Comparison of ENCODE assay signal across 17 cellular contexts in genomic region chr3:59535791-59536221, GRCh38.
A peak's percentile ranks its signal among the peaks of the same experiment; 100 is the strongest.
DNase-seq lines count a peak whose midpoint lies in the region; ATAC-seq and TF ChIP-seq lines count a peak whose summit lies in the region.
"Had no signal": no experiment of that assay in that cellular context is flagged by ENCODE, and none has a peak within 500 bp of the region (broad histone marks: within the 10 kb centered on the region; RNA-seq: fewer than 3 reads in every experiment).

No MANE protein-coding gene starts in this region.

- no peaks in the 10 kb centered on the region for H3K36me3 Mint-ChIP-seq in glutamatergic neuron (ENCODE audit: unreplicated experiment)
- H3K36me3 Mint-ChIP-seq in activated naive CD8-positive, alpha-beta T cell treated with anti-CD3 and anti-CD28 coated beads, Interleukin-2, amount 50 U/mL, for 24 hours (ENCODE audit: low read depth) = no peaks in the 10 kb centered on the region
- H3K36me3 Mint-ChIP-seq: CD4-positive, CD25-positive, alpha-beta regulatory T cell; natural killer cell treated with Interleukin-12 subunit alpha and Interleukin-12 subunit beta and Interleukin-15 and Interleukin-18, amount 100 ng/mL, for 72 hours had no signal

- no peak overlapping the region for H3K18ac ChIP-seq in mesenchymal stem cell (ENCODE audit: low read depth in 1 of 2, low read length in 2 of 2)

- TF ChIP-seq CTCF in BJ (IDR thresholded peaks at IDR 0.05; ENCODE audit: insufficient read depth, low read depth, low read length) (no peak), epithelial cell of esophagus (IDR thresholded peaks at IDR 0.05; ENCODE audit: insufficient read depth, low read depth, low read length, missing control alignments) (no peak), glutamatergic neuron (IDR thresholded peaks at IDR 0.05; ENCODE audit: partially characterized antibody, unreplicated experiment) (no peak)

- H3K4me3 Mint-ChIP-seq in glutamatergic neuron (ENCODE audit: unreplicated experiment) = no peak overlapping the region
- no peak overlapping the region for H3K4me3 Mint-ChIP-seq in activated naive CD8-positive, alpha-beta T cell treated with anti-CD3 and anti-CD28 coated beads, Interleukin-2, amount 50 U/mL, for 24 hours
- H3K4me3 Mint-ChIP-seq: activated CD8-positive, alpha-beta T cell treated with anti-CD3 and anti-CD28 coated beads for 36 hours; CD4-positive, CD25-positive, alpha-beta regulatory T cell; GM23338; natural killer cell treated with Interleukin-12 subunit alpha and Interleukin-12 subunit beta and Interleukin-15 and Interleukin-18, amount 100 ng/mL, for 72 hours had no signal

- no peak overlapping the region for H3K4ac ChIP-seq in mesenchymal stem cell (ENCODE audit: low read depth in 1 of 2, low read length in 2 of 2)

- H3K27me3 ChIP-seq in BJ (ENCODE audit: control insufficient read depth, insufficient read depth, low read length) = no peaks in the 10 kb centered on the region
- H3K27me3 ChIP-seq in MG63 = no peaks in the 10 kb centered on the region
- no peaks in the 10 kb centered on the region for H3K27me3 ChIP-seq in mesenchymal stem cell (ENCODE audit: control insufficient read depth in 1 of 2, insufficient read depth in 1 of 2, low read length in 2 of 2)

- H3K79me1 ChIP-seq in mesenchymal stem cell (replicated peaks; ENCODE audit: low read length, poor library complexity, severe bottlenecking) = no peaks in the 10 kb centered on the region

- CTCF ChIA-PET in BJ (lab: Yijun Ruan, JAX) = interaction anchor here (0.9 to 1.3 kb wide), 3 partner anchors 24 to 282 kb away, joined by 3 to 4 read pairs (median 3); no protein-coding TSS in a partner anchor

- H3K27me3 Mint-ChIP-seq in glutamatergic neuron (ENCODE audit: unreplicated experiment) = no peaks in the 10 kb centered on the region
- no peaks in the 10 kb centered on the region for H3K27me3 Mint-ChIP-seq in activated naive CD8-positive, alpha-beta T cell treated with anti-CD3 and anti-CD28 coated beads, Interleukin-2, amount 50 U/mL, for 24 hours
- H3K27me3 Mint-ChIP-seq: activated CD8-positive, alpha-beta T cell treated with anti-CD3 and anti-CD28 coated beads for 36 hours; CD4-positive, CD25-positive, alpha-beta regulatory T cell had no signal

- H3K4me1 ChIP-seq in mesenchymal stem cell (ENCODE audit: control insufficient read depth, insufficient read depth, low read depth, low read length) = peaks cover 1% of the 10 kb centered on the region

- H2BK120ac ChIP-seq in mesenchymal stem cell (ENCODE audit: low read depth, low read length) = no peak overlapping the region

- H3K9me3 ChIP-seq in MG63 = no peaks in the 10 kb centered on the region
- H3K9me3 ChIP-seq in mesenchymal stem cell (ENCODE audit: control insufficient read depth, low read length) = no peaks in the 10 kb centered on the region

- no peak overlapping the region for H3K4me3 ChIP-seq in BJ (ENCODE audit: low read depth, low read length)
- H3K4me3 ChIP-seq in MG63 = no peak overlapping the region
- H3K4me3 ChIP-seq in epithelial cell of esophagus (ENCODE audit: low read length) = no peak overlapping the region
- H3K4me3 ChIP-seq in mesenchymal stem cell (ENCODE audit: insufficient read depth in 1 of 2, low read depth in 1 of 2, low read length in 2 of 2) = no peak overlapping the region
- H3K4me3 ChIP-seq: GM23338, PC-9 had no signal

- no peak overlapping the region for H2AK5ac ChIP-seq in mesenchymal stem cell (ENCODE audit: low read length, severe bottlenecking)

- peaks cover 29% of the 10 kb centered on the region for H3K4me1 Mint-ChIP-seq in glutamatergic neuron (ENCODE audit: low read depth, unreplicated experiment)
- peaks cover 5% of the 10 kb centered on the region for H3K4me1 Mint-ChIP-seq in activated naive CD8-positive, alpha-beta T cell treated with anti-CD3 and anti-CD28 coated beads, Interleukin-2, amount 50 U/mL, for 24 hours

- no peak overlapping the region for H4K91ac ChIP-seq in mesenchymal stem cell (ENCODE audit: low read length)

- H3K36me3 ChIP-seq in BJ (ENCODE audit: control insufficient read depth, insufficient read depth, low read length) = no peaks in the 10 kb centered on the region
- no peaks in the 10 kb centered on the region for H3K36me3 ChIP-seq in MG63
- no peaks in the 10 kb centered on the region for H3K36me3 ChIP-seq in mesenchymal stem cell (ENCODE audit: control insufficient read depth in 1 of 2, insufficient read depth in 2 of 2, low read depth in 1 of 2, low read length in 2 of 2)

- H3K9ac ChIP-seq in mesenchymal stem cell (ENCODE audit: low read length) = peak overlapping the region; percentile 20

- H3K23ac ChIP-seq in mesenchymal stem cell (ENCODE audit: low read length in 2 of 2) = no peak overlapping the region

- in situ Hi-C loops in ACHN (cut with HindIII; ENCODE audit: low pct_ligation_motif_present, low pct_unique_long_range_greater_than_20kb, low sequenced_read_pairs) = no loop called here

- H3K27ac Mint-ChIP-seq in glutamatergic neuron (ENCODE audit: unreplicated experiment) = no peak overlapping the region
- H3K27ac Mint-ChIP-seq in activated naive CD8-positive, alpha-beta T cell treated with anti-CD3 and anti-CD28 coated beads, Interleukin-2, amount 50 U/mL, for 24 hours = no peak overlapping the region
- H3K27ac Mint-ChIP-seq: activated CD8-positive, alpha-beta T cell treated with anti-CD3 and anti-CD28 coated beads for 36 hours; GM23338; natural killer cell treated with Interleukin-12 subunit alpha and Interleukin-12 subunit beta and Interleukin-15 and Interleukin-18, amount 100 ng/mL, for 72 hours had no signal

- peak overlapping the region; percentile 39 for H3K27ac ChIP-seq in mesenchymal stem cell (ENCODE audit: low read length, poor library complexity, severe bottlenecking)
- H3K27ac ChIP-seq: PC-9, VCaP had no signal

- peak; percentile 60 for DNase-seq in BJ (ENCODE audit: low read depth)
- DNase-seq in MG63 = peak; percentile 41
- peak; percentile 23 for DNase-seq in epithelial cell of esophagus (ENCODE audit: low read depth)
- DNase-seq in mesenchymal stem cell = peak; percentile 26
- DNase-seq in glutamatergic neuron = no peak
- DNase-seq in ACHN = no peak
- no peak for DNase-seq in activated naive CD8-positive, alpha-beta T cell treated with anti-CD3 and anti-CD28 coated beads, Interleukin-2, amount 50 U/mL, for 24 hours
- no peak for DNase-seq in activated effector memory CD4-positive, alpha-beta T cell treated with anti-CD3 and anti-CD28 coated beads, Interleukin-2, amount 50 U/mL, for 16 hours
- DNase-seq: activated CD8-positive, alpha-beta T cell treated with anti-CD3 and anti-CD28 coated beads for 36 hours; amygdala; CD4-positive, CD25-positive, alpha-beta regulatory T cell; erythroblast; NCI-H2081; PC-9 had no signal

- H3K9me3 Mint-ChIP-seq in glutamatergic neuron (ENCODE audit: unreplicated experiment) = peaks cover 2% of the 10 kb centered on the region
- H3K9me3 Mint-ChIP-seq in activated naive CD8-positive, alpha-beta T cell treated with anti-CD3 and anti-CD28 coated beads, Interleukin-2, amount 50 U/mL, for 24 hours = no peaks in the 10 kb centered on the region
- H3K9me3 Mint-ChIP-seq: activated CD8-positive, alpha-beta T cell treated with anti-CD3 and anti-CD28 coated beads for 36 hours; CD4-positive, CD25-positive, alpha-beta regulatory T cell; GM23338; natural killer cell treated with Interleukin-12 subunit alpha and Interleukin-12 subunit beta and Interleukin-15 and Interleukin-18, amount 100 ng/mL, for 72 hours had no signal

- H4K8ac ChIP-seq in mesenchymal stem cell (ENCODE audit: low read length) = no peak overlapping the region

- no peak overlapping the region for H2AFZ ChIP-seq in mesenchymal stem cell (ENCODE audit: low read depth, low read length)
- H2AFZ ChIP-seq: GM23338, PC-9 had no signal

- no peak for ATAC-seq in activated naive CD8-positive, alpha-beta T cell treated with anti-CD3 and anti-CD28 coated beads, Interleukin-2, amount 50 U/mL, for 24 hours
- ATAC-seq: activated CD8-positive, alpha-beta T cell treated with anti-CD3 and anti-CD28 coated beads for 36 hours; GM23338; natural killer cell treated with Interleukin-12 subunit alpha and Interleukin-12 subunit beta and Interleukin-15 and Interleukin-18, amount 100 ng/mL, for 72 hours had no signal

- H2BK12ac ChIP-seq in mesenchymal stem cell (ENCODE audit: low read length in 2 of 2) = no peak overlapping the region

- POLR2A ChIA-PET in BJ (lab: Charles Lee) = interaction anchor here (0.7 kb wide), 1 partner anchor 238 kb away, joined by 3 read pairs; no protein-coding TSS in a partner anchor

- H2BK15ac ChIP-seq in mesenchymal stem cell (ENCODE audit: low read depth, poor library complexity, severe bottlenecking) = no peak overlapping the region

- H3K4me2 ChIP-seq in mesenchymal stem cell (ENCODE audit: low read length, poor library complexity, severe bottlenecking) = no peak overlapping the region
- H3K4me2 ChIP-seq: GM23338, PC-9 had no signal

- no peak overlapping the region for H2BK5ac ChIP-seq in mesenchymal stem cell (ENCODE audit: low read depth, low read length, poor library complexity, severe bottlenecking)

- WGBS in mesenchymal stem cell = no CpG with 5 or more reads among the region's 1 CpG

- no peak overlapping the region for H3K14ac ChIP-seq in mesenchymal stem cell (ENCODE audit: low read length in 2 of 2)

Comparison
In these comparisons a context has a peak if more than half of its experiments do, and no peak if none do; other contexts are left out.
1. DNase-seq: peak in BJ (single experiment), MG63 (single experiment), epithelial cell of esophagus (single experiment) and mesenchymal stem cell (single experiment); none in glutamatergic neuron (single experiment), ACHN (single experiment), activated naive CD8-positive, alpha-beta T cell treated with anti-CD3 and anti-CD28 coated beads, Interleukin-2, amount 50 U/mL, for 24 hours (single experiment) and activated effector memory CD4-positive, alpha-beta T cell treated with anti-CD3 and anti-CD28 coated beads, Interleukin-2, amount 50 U/mL, for 16 hours (single experiment).